In genomic region chr13:52848455-52849190, GRCh38 we compare ENCODE assay signal across 9 cellular contexts. TPM values are rescaled to one million over a fixed set of nuclear protein-coding genes. Genes with fewer than 3 reads are reported as not detected.
DNase-seq lines count a peak whose midpoint lies in the region; ATAC-seq lines count a peak whose summit lies in the region.
"Had no signal": no experiment of that assay in that cellular context is flagged by ENCODE, and none has a peak within 500 bp of the region (broad histone marks: within the 10 kb centered on the region; RNA-seq: fewer than 3 reads in every experiment).

PCDH8 (minus strand) TSS chr13:52848640; CDS start chr13:52848436, 204 bp downstream.

- H3K4me1 Mint-ChIP-seq in activated CD8-positive, alpha-beta memory T cell treated with anti-CD3 and anti-CD28 coated beads, Interleukin-2, amount 10 ng/mL, durations not matched to agents 7 days and 5 days, result peaks cover 13% of the 10 kb centered on the region

- H3K9me3 Mint-ChIP-seq in activated CD8-positive, alpha-beta memory T cell treated with anti-CD3 and anti-CD28 coated beads, Interleukin-2, amount 10 ng/mL, durations not matched to agents 7 days and 5 days (ENCODE audit: low read depth), result no peaks in the 10 kb centered on the region

- ATAC-seq in activated CD8-positive, alpha-beta memory T cell treated with anti-CD3 and anti-CD28 coated beads, Interleukin-2, amount 10 ng/mL, durations not matched to agents 7 days and 5 days, result no peak
- ATAC-seq in GM19452 (IDR thresholded peaks at IDR 0.05; ENCODE audit: unreplicated experiment), result no peak

- peak within 1 kb of the TSS; percentile 49 for H3K27ac Mint-ChIP-seq in activated CD8-positive, alpha-beta memory T cell treated with anti-CD3 and anti-CD28 coated beads, Interleukin-2, amount 10 ng/mL, durations not matched to agents 7 days and 5 days

- peaks cover 80% of the 10 kb centered on the region for H3K27me3 Mint-ChIP-seq in activated CD8-positive, alpha-beta memory T cell treated with anti-CD3 and anti-CD28 coated beads, Interleukin-2, amount 10 ng/mL, durations not matched to agents 7 days and 5 days

- no peak within 1 kb of the TSS for H3K4me3 Mint-ChIP-seq in activated CD8-positive, alpha-beta memory T cell treated with anti-CD3 and anti-CD28 coated beads, Interleukin-2, amount 10 ng/mL, durations not matched to agents 7 days and 5 days

- CTCF ChIA-PET in activated CD8-positive, alpha-beta memory T cell treated with anti-CD3 and anti-CD28 coated beads, Interleukin-2, amount 10 ng/mL, durations not matched to agents 7 days and 5 days (lab: Charles Lee), result no interaction called here

- DNase-seq in activated CD8-positive, alpha-beta memory T cell treated with anti-CD3 and anti-CD28 coated beads, Interleukin-2, amount 10 ng/mL, durations not matched to agents 7 days and 5 days, result no peak
- no peak for DNase-seq in activated CD8-positive, alpha-beta memory T cell treated with anti-CD3 and anti-CD28 coated beads, Interleukin-2, amount 50 U/mL, for 4 hours
- DNase-seq in NCI-H748 treated with DMSO at 0.1 percent for 48 hours (lab: John Stamatoyannopoulos, UW) (peak; percentile 91), globus pallidus (ENCODE audit: low spot score) (peak; percentile 47), GM19240 (ENCODE audit: insufficient read length, low spot score) (no peak), GOT3 (lab: John Stamatoyannopoulos, UW) (no peak)
- peak; percentile 39 for DNase-seq in stimulated activated CD8-positive, alpha-beta memory T cell treated with anti-CD3 and anti-CD28 coated beads, Interleukin-4, amount 100 ng/mL, for 48 hours

- no peaks in the 10 kb centered on the region for H3K36me3 Mint-ChIP-seq in activated CD8-positive, alpha-beta memory T cell treated with anti-CD3 and anti-CD28 coated beads, Interleukin-2, amount 10 ng/mL, durations not matched to agents 7 days and 5 days

RNA-seq across cellular contexts. Expression of gene PCDH8, which starts in this region (rescaled TPM):
- total RNA-seq in activated CD8-positive, alpha-beta memory T cell treated with anti-CD3 and anti-CD28 coated beads, Interleukin-2, amount 10 ng/mL, durations not matched to agents 7 days and 5 days, result not detected
- total RNA-seq: SJSA1 had no signal

Comparison
In these comparisons a context has a peak if more than half of its experiments do, and no peak if none do; other contexts are left out.
1. DNase-seq: peak in NCI-H748 treated with DMSO at 0.1 percent for 48 hours (single experiment), globus pallidus (single experiment) and stimulated activated CD8-positive, alpha-beta memory T cell treated with anti-CD3 and anti-CD28 coated beads, Interleukin-4, amount 100 ng/mL, for 48 hours (single experiment); none in activated CD8-positive, alpha-beta memory T cell treated with anti-CD3 and anti-CD28 coated beads, Interleukin-2, amount 10 ng/mL, durations not matched to agents 7 days and 5 days (single experiment), activated CD8-positive, alpha-beta memory T cell treated with anti-CD3 and anti-CD28 coated beads, Interleukin-2, amount 50 U/mL, for 4 hours (single experiment), GM19240 (single experiment) and GOT3 (single experiment).